Comparison of ENCODE assay signal across 21 cellular contexts in genomic region chr10:78919111-78919966, GRCh38.
"Had no signal": no experiment of that assay in that cellular context is flagged by ENCODE, and none has a peak within 500 bp of the region (broad histone marks: within the 10 kb centered on the region; RNA-seq: fewer than 3 reads in every experiment).

No MANE protein-coding gene starts in this region.

- H3K9ac ChIP-seq: parathyroid adenoma had no signal

- H3K4me1 Mint-ChIP-seq: activated CD4-positive, alpha-beta T cell treated with anti-CD3 and anti-CD28 coated beads for 36 hours; immature natural killer cell; memory B cell; naive thymus-derived CD4-positive, alpha-beta T cell had no signal

- H2AFZ ChIP-seq: parathyroid adenoma had no signal

- H3K4me1 ChIP-seq: parathyroid adenoma, right lobe of liver, testis had no signal

- H3K27me3 Mint-ChIP-seq: activated CD4-positive, alpha-beta T cell treated with anti-CD3 and anti-CD28 coated beads for 36 hours had no signal

- H3K36me3 Mint-ChIP-seq: activated naive CD4-positive, alpha-beta T cell treated with anti-CD3 and anti-CD28 coated beads, Interleukin-2, amount 50 U/mL, for 72 hours; immature natural killer cell; memory B cell; naive thymus-derived CD4-positive, alpha-beta T cell; type B pancreatic cell; WTC11 had no signal

- H3K4me3 Mint-ChIP-seq: activated CD4-positive, alpha-beta T cell treated with anti-CD3 and anti-CD28 coated beads for 36 hours; immature natural killer cell; memory B cell; naive thymus-derived CD4-positive, alpha-beta T cell; type B pancreatic cell; WTC11 had no signal

- H3K27ac ChIP-seq: adrenal gland, cardiac muscle cell, neutrophil, parathyroid adenoma, right lobe of liver, testis had no signal

- DNase-seq: activated CD4-positive, alpha-beta T cell treated with anti-CD3 and anti-CD28 coated beads for 36 hours; activated CD4-positive, alpha-beta T cell treated with anti-CD3 and anti-CD28 coated beads, Interleukin-2, amount 50 U/mL, for 48 hours; activated gamma-delta T cell treated with Interleukin-2 at 50 U/mL for 16 hours; adrenal gland; dermis blood vessel endothelial cell; effector memory CD4-positive, alpha-beta T cell; immature natural killer cell; kidney glomerular epithelial cell; left ventricle myocardium superior; naive thymus-derived CD4-positive, alpha-beta T cell; small intestine; stimulated activated CD4-positive, alpha-beta T cell treated with anti-CD3 and anti-CD28 coated beads, Interleukin-4, amount 100 ng/mL, for 1 hour; testis had no signal

- ATAC-seq: activated CD4-positive, alpha-beta T cell treated with anti-CD3 and anti-CD28 coated beads for 36 hours; activated naive CD4-positive, alpha-beta T cell treated with anti-CD3 and anti-CD28 coated beads, Interleukin-2, amount 50 U/mL, for 72 hours; left ventricle myocardium superior; naive thymus-derived CD4-positive, alpha-beta T cell; WTC11 had no signal

- H3K27me3 ChIP-seq: adrenal gland, neutrophil, right lobe of liver, testis had no signal

- H3K27ac Mint-ChIP-seq: activated CD4-positive, alpha-beta T cell treated with anti-CD3 and anti-CD28 coated beads for 36 hours; activated naive CD4-positive, alpha-beta T cell treated with anti-CD3 and anti-CD28 coated beads, Interleukin-2, amount 50 U/mL, for 72 hours; memory B cell; naive thymus-derived CD4-positive, alpha-beta T cell; type B pancreatic cell; WTC11 had no signal

- H3K9me3 ChIP-seq: adrenal gland, neutrophil, right lobe of liver, testis had no signal

- H3K4me3 ChIP-seq: adrenal gland, cardiac muscle cell, right lobe of liver, testis had no signal

- H3K36me3 ChIP-seq: adrenal gland, cardiac muscle cell, neutrophil, right lobe of liver had no signal

- H3K9me3 Mint-ChIP-seq: activated naive CD4-positive, alpha-beta T cell treated with anti-CD3 and anti-CD28 coated beads, Interleukin-2, amount 50 U/mL, for 72 hours; immature natural killer cell; memory B cell; naive thymus-derived CD4-positive, alpha-beta T cell; type B pancreatic cell; WTC11 had no signal
